In genomic region chr20:46681032-46681854, GRCh38 we compare ENCODE assay signal across 2 cellular contexts.
TF ChIP-seq lines count a peak whose summit lies in the region.

No MANE protein-coding gene starts in this region.

TF ChIP-seq in HEK293, 187 proteins besides CTCF, POLR2A, EP300 and RAD21 (continued from another document):
- TF ChIP-seq PATZ1 (tag by site-specific recombination; IDR thresholded peaks at IDR 0.05), result no peak
- TF ChIP-seq FEZF1 (tag by site-specific recombination; IDR thresholded peaks at IDR 0.05), result no peak
- 0 out of 2 replicates have a peak, but pooled peaks have one; percentile 25 for TF ChIP-seq KLF16 (tag by site-specific recombination; IDR thresholded peaks at IDR 0.05)
- TF ChIP-seq ZNF366 (tag by site-specific recombination; conservative IDR thresholded peaks at IDR 0.05), result peak; percentile 99
- no peak for TF ChIP-seq ZFP3 (tag by site-specific recombination; IDR thresholded peaks at IDR 0.05; ENCODE audit: low read depth)
- peak; percentile 79 for TF ChIP-seq ZNF654 (tag by site-specific recombination; IDR thresholded peaks at IDR 0.05; ENCODE audit: low read depth)
- TF ChIP-seq BCL11A (tag by site-specific recombination; IDR thresholded peaks at IDR 0.05; ENCODE audit: low read depth), result no peak
- TF ChIP-seq ZNF174 (tag by site-specific recombination; IDR thresholded peaks at IDR 0.05), result no peak
- TF ChIP-seq ZBTB48 (tag by site-specific recombination; IDR thresholded peaks at IDR 0.05), result peak; percentile 41; the same call in 1 of the 2 replicates
- peak; percentile 64; the same call in 1 of the 2 replicates for TF ChIP-seq ZBTB17 (tag by site-specific recombination; IDR thresholded peaks at IDR 0.05)
- no peak for TF ChIP-seq ZNF140 (tag by site-specific recombination; IDR thresholded peaks at IDR 0.05)
- no peak for TF ChIP-seq ZBTB11 (tag by site-specific recombination; conservative IDR thresholded peaks at IDR 0.05; ENCODE audit: low read depth)
- TF ChIP-seq ZNF354C (tag by site-specific recombination; IDR thresholded peaks at IDR 0.05; ENCODE audit: borderline replicate concordance, low read depth), result no peak
- TF ChIP-seq ZNF2 (tag by site-specific recombination; IDR thresholded peaks at IDR 0.05), result peak; percentile 81
- peak; percentile 70 for TF ChIP-seq ZEB2 (tag by site-specific recombination; IDR thresholded peaks at IDR 0.05)
- TF ChIP-seq ZNF221 (tag by site-specific recombination; IDR thresholded peaks at IDR 0.05; ENCODE audit: borderline replicate concordance), result no peak
- no peak for TF ChIP-seq ZNF292 (tag by site-specific recombination; IDR thresholded peaks at IDR 0.05; ENCODE audit: borderline replicate concordance, low read depth)
- TF ChIP-seq SP7 (tag by site-specific recombination; IDR thresholded peaks at IDR 0.05), result peak; percentile 18; the same call in 1 of the 2 replicates
- no peak for TF ChIP-seq ZBTB20 (tag by site-specific recombination; IDR thresholded peaks at IDR 0.05)
- peak; percentile 46; the same call in 1 of the 2 replicates for TF ChIP-seq ZNF639 (tag by site-specific recombination; IDR thresholded peaks at IDR 0.05)
- TF ChIP-seq HOXC10 (CRISPR knock-in tag; IDR thresholded peaks at IDR 0.05), result no peak
- TF ChIP-seq ZNF843 (tag by site-specific recombination; IDR thresholded peaks at IDR 0.05), result no peak
- TF ChIP-seq SP2 (tag by site-specific recombination; IDR thresholded peaks at IDR 0.05), result no peak

TF ChIP-seq in endothelial cell of umbilical vein, 7 proteins besides CTCF, POLR2A, EP300 and RAD21 (continued from another document):
- TF ChIP-seq GATA2 (IDR thresholded peaks at IDR 0.05; ENCODE audit: insufficient read depth, insufficient read length, low read depth, low read length) (no peak), POLR2AphosphoS5 (IDR thresholded peaks at IDR 0.05; ENCODE audit: insufficient read depth, low read depth, low read length) (no peak)
